23 cellular contexts compared by ENCODE assay signal in genomic region chr19:33758541-33759013, GRCh38. TPM values are rescaled to one million over a fixed set of nuclear protein-coding genes. Genes with fewer than 3 reads are reported as not detected.
DNase-seq lines count a peak whose midpoint lies in the region; ATAC-seq, FAIRE-seq and TF ChIP-seq lines count a peak whose summit lies in the region.
"Had no signal": no experiment of that assay in that cellular context is flagged by ENCODE, and none has a peak within 500 bp of the region (broad histone marks: within the 10 kb centered on the region; RNA-seq: fewer than 3 reads in every experiment).

No MANE protein-coding gene starts in this region.

- TF ChIP-seq EP300 in A549 (IDR thresholded peaks at IDR 0.05) = no peak

- WGBS in A549 (ENCODE audit: missing lambda C conversion rate) = 43% methylated on average over 12 of the region's 12 CpGs

- no peaks in the 10 kb centered on the region for H3K4me1 Mint-ChIP-seq in T-cell

- no peak overlapping the region for H3K4me3 Mint-ChIP-seq in T-cell
- H3K4me3 Mint-ChIP-seq: IgD-negative memory B cell; naive thymus-derived CD4-positive, alpha-beta T cell had no signal

- CTCF ChIA-PET in A549 (lab: Yijun Ruan, JAX) (interaction anchor here (0.6 to 22.3 kb wide), 8 partner anchors 13 to 352 kb away, joined by 3 to 572 read pairs (median 7); no protein-coding TSS in a partner anchor), T-cell (lab: Charles Lee) (interaction anchor here in 1 of 2 donors (0.9 kb wide), 1 partner anchor 328 kb away, joined by 3 read pairs; no protein-coding TSS in a partner anchor)

- H3K36me3 Mint-ChIP-seq in T-cell = no peaks in the 10 kb centered on the region
- H3K36me3 Mint-ChIP-seq: activated naive CD4-positive, alpha-beta T cell treated with anti-CD3 and anti-CD28 coated beads, Interleukin-2, amount 50 U/mL, for 72 hours; naive thymus-derived CD4-positive, alpha-beta T cell had no signal

- TF ChIP-seq RAD21 in A549 (conservative IDR thresholded peaks at IDR 0.05 in 1 of 2, IDR thresholded peaks at IDR 0.05 in 1 of 2) = no peak

- H3K4me3 ChIP-seq in A549 = no peak overlapping the region
- H3K4me3 ChIP-seq: cardiac muscle cell, gastrocnemius medialis, sigmoid colon had no signal

- POLR2A ChIA-PET in A549 (lab: Yijun Ruan, JAX) = no interaction called here
- POLR2A ChIA-PET in T-cell (lab: Charles Lee) = no interaction called here

- no peak for TF ChIP-seq POLR2A in A549 (IDR thresholded peaks at IDR 0.05; ENCODE audit: low read length)

- peaks cover 10 to 14% of the 10 kb centered on the region in 2 donors for H3K27me3 Mint-ChIP-seq in T-cell

- FAIRE-seq in A549 (lab: Jason Lieb, UNC) = no peak
- FAIRE-seq: endometrium, GM19239, keratinocyte had no signal

- no peak for TF ChIP-seq CTCF in A549 (IDR thresholded peaks at IDR 0.05)

- no peak overlapping the region for H3K27ac ChIP-seq in A549
- H3K27ac ChIP-seq: cardiac muscle cell, gastrocnemius medialis, sigmoid colon had no signal

- H3K9me3 ChIP-seq in A549 = no peaks in the 10 kb centered on the region
- H3K9me3 ChIP-seq: gastrocnemius medialis, sigmoid colon had no signal

- H3K4me1 ChIP-seq in A549 = peaks cover 4% of the 10 kb centered on the region; the same call in 1 of the 3 replicates

- no peaks in the 10 kb centered on the region for H3K9me3 Mint-ChIP-seq in T-cell
- H3K9me3 Mint-ChIP-seq: activated naive CD4-positive, alpha-beta T cell treated with anti-CD3 and anti-CD28 coated beads, Interleukin-2, amount 50 U/mL, for 72 hours; IgD-negative memory B cell; naive thymus-derived CD4-positive, alpha-beta T cell had no signal

- DNase-seq in A549 (ENCODE audit: low read depth in 1 of 2, low spot score in 1 of 2) (peak in 1 of 2 experiments; percentile 57), M059J (ENCODE audit: low read depth) (peak; percentile 83), cerebellar cortex (ENCODE audit: low spot score) (peak; percentile 53), myocyte (ENCODE audit: low read depth) (peak; percentile 4), nucleus accumbens (lab: John Stamatoyannopoulos, UW) (no peak), T-cell (no peak)
- DNase-seq: gastrocnemius medialis; GF-D8; naive thymus-derived CD4-positive, alpha-beta T cell; NCI-H1105; NCI-H345; sigmoid colon; stimulated activated CD4-positive, alpha-beta T cell treated with anti-CD3 and anti-CD28 coated beads, Interleukin-4, amount 100 ng/mL, for 24 hours; T-helper 1 cell had no signal

- 0 out of 3 replicates have a peak overlapping the region, but pooled peaks have one; percentile 13 for H3K4me2 ChIP-seq in A549

- H3K27ac Mint-ChIP-seq in T-cell = no peak overlapping the region
- H3K27ac Mint-ChIP-seq: naive thymus-derived CD4-positive, alpha-beta T cell had no signal

- ATAC-seq in A549 = peak; percentile 1 to 42; a peak in 3 of 6 replicates
- no peak for ATAC-seq in GM18517 (IDR thresholded peaks at IDR 0.05; ENCODE audit: unreplicated experiment)
- no peak for ATAC-seq in HG03196 (IDR thresholded peaks at IDR 0.05; ENCODE audit: unreplicated experiment)
- ATAC-seq in T-cell (replicated peaks in 1 of 4) = no peak
- ATAC-seq: activated CD4-positive, CD25-positive, alpha-beta regulatory T cell treated with anti-CD3 and anti-CD28 coated beads, Interleukin-2, amount 50 U/mL, for 24 hours; activated naive CD4-positive, alpha-beta T cell treated with anti-CD3 and anti-CD28 coated beads, Interleukin-2, amount 50 U/mL, for 72 hours; gastrocnemius medialis; naive thymus-derived CD4-positive, alpha-beta T cell had no signal

TF ChIP-seq in A549, 52 proteins besides CTCF, POLR2A, EP300 and RAD21:
- TF ChIP-seq HOXA7 (CRISPR knock-in tag; IDR thresholded peaks at IDR 0.05) (no peak), ZSCAN20 (CRISPR knock-in tag; IDR thresholded peaks at IDR 0.05) (no peak), CEBPB (IDR thresholded peaks at IDR 0.05) (no peak), MAFK (IDR thresholded peaks at IDR 0.05; ENCODE audit: partially characterized antibody) (peak; percentile 88)
TF ChIP-seq in A549: peak in this region for 1.

RNA-seq across cellular contexts. Expression of gene KCTD15, which starts 38.1 kb away (rescaled TPM):
- polyA plus RNA-seq in A549 (2011; rRNA removed) (54.0 and 55.7 TPM in 2 replicates), A549 (2017; fragmentation: RNase III; extraction: RNeasy Plus Mini Kit Qiagen cat#74134 plus additional on column Dnase treatment) (53.4 to 56.5 TPM (median 55.7 TPM) in 3 replicates)
- 122 and 161 TPM in 2 replicates for polyA plus RNA-seq in A549 (2012; cell fraction: cytosol; rRNA removed)
- polyA plus RNA-seq in A549 (2012; cell fraction: nucleus; rRNA removed) = 266 and 321 TPM in 2 replicates
- polyA minus RNA-seq in A549 (2011; rRNA and poly(A)+ RNA removed) = 48.2 and 48.5 TPM in 2 replicates
- 26.6 and 29.0 TPM in 2 replicates for total RNA-seq in M059J (2014; rRNA removed; shearing (Covaris generic))
- total RNA-seq in myocyte (10.7 and 11.6 TPM in 2 replicates), T-cell (10 to 100 TPM in 1 of 5 donors, 1 to 10 TPM in 4; 3.2 to 11.1 (median 5.2) TPM)
- 5.2 TPM for polyA plus RNA-seq in myocyte (2012)
- polyA plus RNA-seq: IgD-negative memory B cell; naive thymus-derived CD4-positive, alpha-beta T cell had no signal

Comparison
In these comparisons a context has a peak if more than half of its experiments do, and no peak if none do; other contexts are left out.
1. ATAC-seq: peak in A549 (2 of 2); none in GM18517 (single experiment), HG03196 (single experiment) and T-cell (0 of 4).
2. DNase-seq: peak in M059J (single experiment), cerebellar cortex (single experiment) and myocyte (single experiment); none in nucleus accumbens (0 of 56) and T-cell (0 of 34).